Comparison of ENCODE assay signal across 15 cellular contexts in genomic region chr1:107195476-107195875, GRCh38. TPM values are rescaled to one million over a fixed set of nuclear protein-coding genes. Genes with fewer than 3 reads are reported as not detected.
"Had no signal": no experiment of that assay in that cellular context is flagged by ENCODE, and none has a peak within 500 bp of the region (broad histone marks: within the 10 kb centered on the region; RNA-seq: fewer than 3 reads in every experiment).

No MANE protein-coding gene starts in this region.

- ATAC-seq: activated CD4-positive, CD25-positive, alpha-beta regulatory T cell treated with anti-CD3 and anti-CD28 coated beads, Interleukin-2, amount 50 U/mL, for 24 hours; naive thymus-derived CD8-positive, alpha-beta T cell; right cardiac atrium had no signal

- H3K27ac ChIP-seq: brain microvascular endothelial cell, neutrophil, stomach, tibial artery, vagina had no signal

- FAIRE-seq: small intestine had no signal

- H3K36me3 ChIP-seq: brain microvascular endothelial cell, neutrophil, stomach, tibial artery, vagina had no signal

- H3K27me3 ChIP-seq: brain microvascular endothelial cell, neutrophil, stomach, tibial artery, vagina had no signal

- H3K4me1 ChIP-seq: stomach, tibial artery, vagina had no signal

- H3K27ac Mint-ChIP-seq: activated naive CD4-positive, alpha-beta T cell treated with anti-CD3 and anti-CD28 coated beads, Interleukin-2, amount 50 U/mL, for 24 hours; naive thymus-derived CD8-positive, alpha-beta T cell; T-helper 2 cell treated with Interferon-gamma antibody and Interleukin-4, amounts not matched to agents 5 μg/mL and 100 μg/mL, for 36 hours had no signal

- H3K27me3 Mint-ChIP-seq: activated naive CD4-positive, alpha-beta T cell treated with anti-CD3 and anti-CD28 coated beads, Interleukin-2, amount 50 U/mL, for 24 hours had no signal

- H3K9me3 Mint-ChIP-seq: activated naive CD4-positive, alpha-beta T cell treated with anti-CD3 and anti-CD28 coated beads, Interleukin-2, amount 50 U/mL, for 24 hours; T-helper 2 cell treated with Interferon-gamma antibody and Interleukin-4, amounts not matched to agents 5 μg/mL and 100 μg/mL, for 36 hours had no signal

- H3K4me3 ChIP-seq: lung, stomach, tibial artery, vagina had no signal

- H3K4me3 Mint-ChIP-seq: activated naive CD4-positive, alpha-beta T cell treated with anti-CD3 and anti-CD28 coated beads, Interleukin-2, amount 50 U/mL, for 24 hours; naive thymus-derived CD8-positive, alpha-beta T cell; T-helper 2 cell treated with Interferon-gamma antibody and Interleukin-4, amounts not matched to agents 5 μg/mL and 100 μg/mL, for 36 hours had no signal

- H3K36me3 Mint-ChIP-seq: activated naive CD4-positive, alpha-beta T cell treated with anti-CD3 and anti-CD28 coated beads, Interleukin-2, amount 50 U/mL, for 24 hours; naive thymus-derived CD8-positive, alpha-beta T cell had no signal

- H3K4me1 Mint-ChIP-seq: activated naive CD4-positive, alpha-beta T cell treated with anti-CD3 and anti-CD28 coated beads, Interleukin-2, amount 50 U/mL, for 24 hours; naive thymus-derived CD8-positive, alpha-beta T cell had no signal

- DNase-seq: brain microvascular endothelial cell; effector memory CD4-positive, alpha-beta T cell; erythroblast; foreskin fibroblast; naive thymus-derived CD8-positive, alpha-beta T cell; right cardiac atrium; small intestine; stomach; tibial artery had no signal

RNA-seq across cellular contexts. Expression of gene NTNG1, which starts 54.6 kb away (rescaled TPM):
- total RNA-seq: naive thymus-derived CD8-positive, alpha-beta T cell had no signal
- polyA plus RNA-seq: naive thymus-derived CD8-positive, alpha-beta T cell had no signal
